ENCODE assay signal across 1 cellular context in the genomic region with DNA sequence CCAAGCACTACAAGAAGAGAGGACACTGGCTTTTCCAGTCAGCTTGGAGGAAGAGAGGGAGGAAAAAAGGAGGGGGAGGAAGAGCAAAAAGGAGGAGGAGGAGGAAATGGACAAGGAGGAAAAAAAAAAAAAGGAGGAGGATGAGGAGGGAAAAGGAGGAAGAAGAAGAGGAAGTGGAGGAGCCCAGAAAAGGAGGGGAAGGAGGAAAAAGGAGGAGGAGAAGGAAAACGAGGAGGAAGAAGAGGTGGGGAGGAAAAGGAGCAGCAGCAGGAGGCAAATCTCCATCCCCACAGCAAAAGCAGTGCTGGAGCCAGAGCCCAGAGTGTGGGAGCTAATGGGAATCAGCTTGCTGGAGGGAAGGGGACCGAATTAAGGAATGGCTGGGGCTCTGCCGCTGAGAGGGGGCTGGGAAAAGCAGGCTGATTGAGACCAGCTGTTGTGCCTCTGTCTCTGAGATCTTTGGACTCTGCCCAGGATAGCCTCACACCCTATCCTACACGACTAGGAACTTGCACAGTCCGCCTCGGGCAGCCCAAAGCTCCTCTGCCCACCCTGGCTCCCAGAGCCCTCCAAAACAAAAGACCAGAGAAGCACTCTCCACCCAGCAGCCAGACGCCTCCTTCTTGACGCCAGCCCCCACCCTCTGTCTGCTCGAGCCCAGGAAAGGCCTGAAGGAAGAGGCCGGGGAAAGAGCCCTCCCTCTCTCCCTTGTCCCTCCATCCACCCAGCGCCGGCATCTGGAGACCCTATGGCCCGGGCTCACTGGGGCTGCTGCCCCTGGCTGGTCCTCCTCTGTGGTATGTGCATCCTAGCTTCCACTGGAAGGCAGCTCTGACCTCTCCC.
TF ChIP-seq lines count a peak whose summit lies in the region.

A gene with protein sequence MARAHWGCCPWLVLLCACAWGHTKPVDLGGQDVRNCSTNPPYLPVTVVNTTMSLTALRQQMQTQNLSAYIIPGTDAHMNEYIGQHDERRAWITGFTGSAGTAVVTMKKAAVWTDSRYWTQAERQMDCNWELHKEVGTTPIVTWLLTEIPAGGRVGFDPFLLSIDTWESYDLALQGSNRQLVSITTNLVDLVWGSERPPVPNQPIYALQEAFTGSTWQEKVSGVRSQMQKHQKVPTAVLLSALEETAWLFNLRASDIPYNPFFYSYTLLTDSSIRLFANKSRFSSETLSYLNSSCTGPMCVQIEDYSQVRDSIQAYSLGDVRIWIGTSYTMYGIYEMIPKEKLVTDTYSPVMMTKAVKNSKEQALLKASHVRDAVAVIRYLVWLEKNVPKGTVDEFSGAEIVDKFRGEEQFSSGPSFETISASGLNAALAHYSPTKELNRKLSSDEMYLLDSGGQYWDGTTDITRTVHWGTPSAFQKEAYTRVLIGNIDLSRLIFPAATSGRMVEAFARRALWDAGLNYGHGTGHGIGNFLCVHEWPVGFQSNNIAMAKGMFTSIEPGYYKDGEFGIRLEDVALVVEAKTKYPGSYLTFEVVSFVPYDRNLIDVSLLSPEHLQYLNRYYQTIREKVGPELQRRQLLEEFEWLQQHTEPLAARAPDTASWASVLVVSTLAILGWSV (plus strand): TSS at position 514 of the 843 bp plus-strand sequence. CDS start 235 bp downstream, at position 749.

TF ChIP-seq in GM12878, 131 proteins besides CTCF, POLR2A, EP300 and RAD21 (continued from another document):
- TF ChIP-seq, protein P1, sequence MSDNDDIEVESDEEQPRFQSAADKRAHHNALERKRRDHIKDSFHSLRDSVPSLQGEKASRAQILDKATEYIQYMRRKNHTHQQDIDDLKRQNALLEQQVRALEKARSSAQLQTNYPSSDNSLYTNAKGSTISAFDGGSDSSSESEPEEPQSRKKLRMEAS (IDR thresholded peaks at IDR 0.05; ENCODE audit: low read depth, low read length): no peak
- TF ChIP-seq, protein P2, sequence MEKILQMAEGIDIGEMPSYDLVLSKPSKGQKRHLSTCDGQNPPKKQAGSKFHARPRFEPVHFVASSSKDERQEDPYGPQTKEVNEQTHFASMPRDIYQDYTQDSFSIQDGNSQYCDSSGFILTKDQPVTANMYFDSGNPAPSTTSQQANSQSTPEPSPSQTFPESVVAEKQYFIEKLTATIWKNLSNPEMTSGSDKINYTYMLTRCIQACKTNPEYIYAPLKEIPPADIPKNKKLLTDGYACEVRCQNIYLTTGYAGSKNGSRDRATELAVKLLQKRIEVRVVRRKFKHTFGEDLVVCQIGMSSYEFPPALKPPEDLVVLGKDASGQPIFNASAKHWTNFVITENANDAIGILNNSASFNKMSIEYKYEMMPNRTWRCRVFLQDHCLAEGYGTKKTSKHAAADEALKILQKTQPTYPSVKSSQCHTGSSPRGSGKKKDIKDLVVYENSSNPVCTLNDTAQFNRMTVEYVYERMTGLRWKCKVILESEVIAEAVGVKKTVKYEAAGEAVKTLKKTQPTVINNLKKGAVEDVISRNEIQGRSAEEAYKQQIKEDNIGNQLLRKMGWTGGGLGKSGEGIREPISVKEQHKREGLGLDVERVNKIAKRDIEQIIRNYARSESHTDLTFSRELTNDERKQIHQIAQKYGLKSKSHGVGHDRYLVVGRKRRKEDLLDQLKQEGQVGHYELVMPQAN (conservative IDR thresholded peaks at IDR 0.05): no peak
- TF ChIP-seq SIN3A (IDR thresholded peaks at IDR 0.05; ENCODE audit: low read depth, low read length) (no peak), TCF12 (IDR thresholded peaks at IDR 0.05; ENCODE audit: low read depth, low read length) (no peak), NR2C1 (IDR thresholded peaks at IDR 0.05) (no peak), RCOR1 (conservative IDR thresholded peaks at IDR 0.05; ENCODE audit: low read depth, low read length) (no peak)
TF ChIP-seq in GM12878: peak in this region for 0.
